ENCODE assay signal across 33 cellular contexts in the genomic region with DNA sequence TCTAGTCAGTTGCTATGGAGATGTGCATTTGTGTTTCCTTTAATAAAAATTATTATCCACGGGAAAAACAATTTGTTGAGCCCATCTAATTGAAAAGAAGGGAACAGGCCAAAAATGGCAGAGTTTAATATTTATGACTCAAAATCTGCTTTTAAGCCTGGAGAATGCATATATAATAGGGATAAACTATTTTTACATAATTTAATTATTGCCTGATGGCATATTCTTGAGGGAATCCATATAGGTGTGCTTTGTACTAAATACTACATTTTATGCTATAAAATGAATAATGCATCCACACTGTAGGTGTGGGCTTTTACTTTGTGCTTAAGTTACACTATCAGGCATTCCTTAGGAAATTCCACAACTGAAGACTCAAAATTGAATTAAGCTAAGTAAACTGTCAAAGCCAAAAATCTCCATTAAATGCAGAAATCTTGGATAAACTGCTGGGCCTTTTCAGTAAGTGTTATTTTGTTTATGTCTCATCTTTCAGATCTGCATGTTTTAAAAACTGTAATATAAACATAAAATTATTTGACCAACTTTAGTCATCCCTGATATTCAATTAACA.
"Had no signal": no experiment of that assay in that cellular context is flagged by ENCODE, and none has a peak within 500 bp of the region (broad histone marks: within the 10 kb centered on the region; RNA-seq: fewer than 3 reads in every experiment).

No MANE protein-coding gene starts in this region.

- H3K27ac Mint-ChIP-seq: T-cell had no signal

- H3K36me3 ChIP-seq: MG63, SJCRH30 had no signal

- H3K4me3 Mint-ChIP-seq: T-cell had no signal

- H2AFZ ChIP-seq: PC-9 had no signal

- H3K4me1 Mint-ChIP-seq: T-cell had no signal

- DNase-seq: Kasumi-1, KBM-7, MG63, NCI-H1048, NCI-H1092 treated with DMSO at 0.1 percent for 48 hours, NCI-H1105 treated with DMSO at 0.1 percent for 48 hours, NCI-H1417, NCI-H1436, NCI-H146, NCI-H1694, NCI-H187, NCI-H1930, NCI-H2029 treated with DMSO at 0.1 percent for 48 hours, NCI-H2081 treated with DMSO at 0.1 percent for 48 hours, NCI-H2107, NCI-H2171, NCI-H226, NCI-H446 treated with DMSO at 0.1 percent for 48 hours, NCI-H510A, NCI-H524, NCI-H526, NCI-H69, NCI-H748 treated with DMSO at 0.1 percent for 48 hours, NCI-H82, PC-9, SHP77, SIG-M5, SJCRH30, T-cell had no signal

- H3K4me2 ChIP-seq: PC-9 had no signal

- H3K27me3 ChIP-seq: MG63, SJCRH30 had no signal

- H3K36me3 Mint-ChIP-seq: T-cell had no signal

- H3K4me3 ChIP-seq: MG63, PC-9, SJCRH30, SK-N-MC had no signal

- H3K9me3 ChIP-seq: MG63 had no signal

- H3K27ac ChIP-seq: PC-9, RWPE1, SJCRH30, SK-N-MC had no signal

- ATAC-seq: Panc1, Right ventricle myocardium inferior, T-cell had no signal
